8 cellular contexts compared by ENCODE assay signal in the genomic region with DNA sequence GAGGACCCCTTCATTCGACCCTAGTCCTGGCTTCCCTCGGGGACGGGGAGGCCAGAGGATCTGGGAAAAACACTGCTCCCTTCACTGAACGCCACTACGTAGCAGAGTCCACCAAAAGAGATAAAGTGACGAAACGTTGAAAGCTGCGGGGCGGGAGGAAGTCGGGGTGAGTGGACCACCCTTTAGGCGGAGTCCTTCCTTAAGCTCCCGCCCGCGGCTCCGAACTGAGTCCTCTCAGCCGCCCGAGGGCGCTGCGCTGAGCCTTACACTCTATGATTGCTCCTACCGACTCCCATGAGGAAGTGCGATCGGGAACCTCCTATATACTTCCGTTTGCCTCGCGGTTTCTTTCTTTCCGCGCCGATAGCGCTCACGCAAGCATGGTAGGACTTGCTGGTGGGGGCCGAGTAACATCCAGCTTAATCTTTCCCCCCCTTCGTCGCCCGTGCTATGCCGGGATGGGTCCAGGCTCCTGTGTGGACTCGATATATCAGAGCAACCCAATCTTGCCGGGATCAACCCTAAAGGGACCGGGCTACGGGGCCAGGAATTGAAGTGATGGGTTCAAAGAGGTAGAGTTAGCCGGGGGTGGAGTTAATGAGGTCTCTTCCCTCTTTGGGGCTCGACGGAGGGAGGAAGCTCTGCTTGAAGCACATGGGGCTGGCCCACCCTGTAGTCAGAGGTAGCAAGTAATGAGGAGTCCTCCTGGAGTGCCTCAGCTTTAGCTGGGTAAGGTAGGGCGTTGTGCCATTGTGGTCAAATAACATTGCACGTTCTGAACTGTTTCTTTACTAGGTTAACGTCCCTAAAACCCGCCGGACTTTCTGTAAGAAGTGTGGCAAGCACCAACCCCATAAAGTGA. TPM values are rescaled to one million over a fixed set of nuclear protein-coding genes. Genes with fewer than 3 reads are reported as not detected.
DNase-seq lines count a peak whose midpoint lies in the region; ATAC-seq and TF ChIP-seq lines count a peak whose summit lies in the region.

A gene (plus strand): TSS at position 348 of the 862 bp plus-strand sequence. CDS start 33 bp downstream, at position 381.

- peak within 1 kb of the TSS; percentile 97 for H3K9ac ChIP-seq in OCI-LY1 (ENCODE audit: low read length)
- H3K9ac ChIP-seq in mucosa of rectum (ENCODE audit: low read depth in 1 of 2, low read length in 2 of 2), result peak within 1 kb of the TSS; percentile 71 to 77

- H3K27ac ChIP-seq in OCI-LY1 (ENCODE audit: low read depth, low read length, poor library complexity, severe bottlenecking) (peak within 1 kb of the TSS; percentile 86), mucosa of rectum (ENCODE audit: low read depth in 2 of 2, low read length in 2 of 2) (peak within 1 kb of the TSS; percentile 64 to 68)

- no peaks in the 10 kb centered on the region for H3K9me2 ChIP-seq in OCI-LY1 (ENCODE audit: low read depth, low read length)

- TF ChIP-seq CTCF in OCI-LY1 (IDR thresholded peaks at IDR 0.05; ENCODE audit: low read length), result peak; percentile 68
- TF ChIP-seq CTCF in epithelial cell of proximal tubule (conservative IDR thresholded peaks at IDR 0.05; ENCODE audit: low read depth, low read length), result peak; percentile 64

- peaks cover 43% of the 10 kb centered on the region for H3K36me3 ChIP-seq in OCI-LY1 (ENCODE audit: insufficient read depth, low read length)
- peaks cover 3 to 4% of the 10 kb centered on the region in 2 donors for H3K36me3 ChIP-seq in mucosa of rectum (ENCODE audit: control insufficient read depth in 2 of 2, insufficient read depth in 2 of 2, low read length in 2 of 2)

- H4K20me1 ChIP-seq in OCI-LY1 (ENCODE audit: insufficient read depth, low read length), result no peaks in the 10 kb centered on the region

- H3K27me3 ChIP-seq in OCI-LY1 (ENCODE audit: insufficient read depth, low read length) (no peaks in the 10 kb centered on the region), mucosa of rectum (ENCODE audit: control insufficient read depth in 2 of 2, insufficient read depth in 2 of 2, low read length in 2 of 2) (no peaks in the 10 kb centered on the region)

- peak within 1 kb of the TSS; percentile 87 for H3K4me3 ChIP-seq in OCI-LY1 (ENCODE audit: low read depth, low read length, poor library complexity, severe bottlenecking)
- H3K4me3 ChIP-seq in epithelial cell of proximal tubule (ENCODE audit: low read depth, low read length), result peak within 1 kb of the TSS; percentile 68
- peak within 1 kb of the TSS; percentile 73 to 78 for H3K4me3 ChIP-seq in mucosa of rectum (ENCODE audit: low read length in 2 of 2)

- no peak within 1 kb of the TSS for H2AFZ ChIP-seq in OCI-LY1 (ENCODE audit: low read length)

- peak; percentile 86 for ATAC-seq in GM21515 (IDR thresholded peaks at IDR 0.05; ENCODE audit: unreplicated experiment)

- peaks cover 52% of the 10 kb centered on the region for H3K4me1 ChIP-seq in OCI-LY1 (ENCODE audit: insufficient read depth, low read length, severe bottlenecking)
- H3K4me1 ChIP-seq in mucosa of rectum (ENCODE audit: control insufficient read depth in 2 of 2, insufficient read depth in 2 of 2, low read length in 2 of 2), result no peaks in the 10 kb centered on the region

- H3K4me2 ChIP-seq in OCI-LY1 (ENCODE audit: low read length), result peak within 1 kb of the TSS; percentile 97

- peaks cover 5% of the 10 kb centered on the region for H3K79me2 ChIP-seq in OCI-LY1 (ENCODE audit: insufficient read depth, low read length)

- peak; percentile 96 for DNase-seq in DMS 273 (lab: John Stamatoyannopoulos, UW; ENCODE audit: unreplicated experiment)
- DNase-seq in HuH-7 (ENCODE audit: low spot score), result peak; percentile 60
- peak; percentile 87 for DNase-seq in activated CD8-positive, alpha-beta memory T cell treated with anti-CD3 and anti-CD28 coated beads, Interleukin-2, amount 50 U/mL, for 48 hours
- no peak for DNase-seq in epithelial cell of proximal tubule (ENCODE audit: low read depth)
- peak; percentile 87 for DNase-seq in stimulated activated CD8-positive, alpha-beta memory T cell treated with anti-CD3 and anti-CD28 coated beads, Interleukin-4, amount 100 ng/mL, for 48 hours

- H3F3A ChIP-seq in OCI-LY1 (ENCODE audit: insufficient read depth, low read length), result no peaks in the 10 kb centered on the region

- H3K9me3 ChIP-seq in OCI-LY1 (ENCODE audit: low read length) (no peaks in the 10 kb centered on the region), mucosa of rectum (ENCODE audit: control insufficient read depth in 2 of 2, low read length in 2 of 2) (no peaks in the 10 kb centered on the region)

RNA-seq across cellular contexts. Expression of the gene that starts here (rescaled TPM):
- 507 and 845 TPM in 2 replicates for total RNA-seq in epithelial cell of proximal tubule
